In genomic region chr12:130446846-130447654, GRCh38 we compare ENCODE assay signal across 22 cellular contexts.
DNase-seq lines count a peak whose midpoint lies in the region; ATAC-seq and TF ChIP-seq lines count a peak whose summit lies in the region.
"Had no signal": no experiment of that assay in that cellular context is flagged by ENCODE, and none has a peak within 500 bp of the region (broad histone marks: within the 10 kb centered on the region; RNA-seq: fewer than 3 reads in every experiment).

No MANE protein-coding gene starts in this region.

- ATAC-seq in WTC11, result no peak
- ATAC-seq in CD8-positive, alpha-beta T cell, result no peak
- ATAC-seq: A549 had no signal

- H3K9ac ChIP-seq in H9 (ENCODE audit: extremely low read depth, insufficient read length, low read length), result no peak overlapping the region
- no peak overlapping the region for H3K9ac ChIP-seq in neural progenitor cell
- H3K9ac ChIP-seq in mammary epithelial cell (ENCODE audit: insufficient read depth, low read length), result no peak overlapping the region
- H3K9ac ChIP-seq: BLaER1 treated with 17β-estradiol and CSF1 and Interleukin-3, amounts not matched to agents 10 nM and 100 nM had no signal

- TF ChIP-seq CTCF in H9 (conservative IDR thresholded peaks at IDR 0.05) (no peak), WTC11 (IDR thresholded peaks at IDR 0.05) (no peak), endothelial cell (IDR thresholded peaks at IDR 0.05; ENCODE audit: unreplicated experiment) (no peak), neural progenitor cell (IDR thresholded peaks at IDR 0.05) (no peak), mammary epithelial cell (conservative IDR thresholded peaks at IDR 0.05 in 1 of 2, IDR thresholded peaks at IDR 0.05 in 1 of 2; ENCODE audit: extremely low read depth in 1 of 2, insufficient read depth in 1 of 2, low read depth in 1 of 2, low read length in 2 of 2) (no peak)
- no peak for TF ChIP-seq CTCF in CD8-positive, alpha-beta T cell (IDR thresholded peaks at IDR 0.05)

- H4K91ac ChIP-seq in H9 (ENCODE audit: insufficient read length, low read depth, low read length), result no peak overlapping the region

- no peak overlapping the region for H3K4ac ChIP-seq in H9 (ENCODE audit: low read depth, low read length)

- no peaks in the 10 kb centered on the region for H3F3A ChIP-seq in neural progenitor cell (ENCODE audit: low read depth)

- no peaks in the 10 kb centered on the region for H3K9me3 ChIP-seq in H9 (ENCODE audit: control insufficient read depth, low read depth, low read length)
- H3K9me3 ChIP-seq in neural progenitor cell (ENCODE audit: low read depth), result no peaks in the 10 kb centered on the region
- peaks cover 47% of the 10 kb centered on the region for H3K9me3 ChIP-seq in mammary epithelial cell (replicated peaks; ENCODE audit: insufficient read depth, low read length)
- no peaks in the 10 kb centered on the region for H3K9me3 ChIP-seq in CD8-positive, alpha-beta T cell (ENCODE audit: low read length)
- H3K9me3 ChIP-seq: A549, BE2C had no signal

- no peaks in the 10 kb centered on the region for H3K79me2 ChIP-seq in H9 (ENCODE audit: insufficient read depth, low read length)
- no peaks in the 10 kb centered on the region for H3K79me2 ChIP-seq in neural progenitor cell (ENCODE audit: low read depth)
- H3K79me2 ChIP-seq in mammary epithelial cell (ENCODE audit: insufficient read depth, low read length), result no peaks in the 10 kb centered on the region

- peaks cover 20% of the 10 kb centered on the region for H3K27me3 Mint-ChIP-seq in H9 (ENCODE audit: low read depth)
- H3K27me3 Mint-ChIP-seq in WTC11 (ENCODE audit: low read depth), result no peaks in the 10 kb centered on the region; the same call in 1 of the 2 replicates
- H3K27me3 Mint-ChIP-seq in endothelial cell (ENCODE audit: unreplicated experiment), result peaks cover 9% of the 10 kb centered on the region
- peaks cover 5% of the 10 kb centered on the region for H3K27me3 Mint-ChIP-seq in neural progenitor cell (ENCODE audit: insufficient read depth, low read depth)
- no peaks in the 10 kb centered on the region for H3K27me3 Mint-ChIP-seq in CD8-positive, alpha-beta T cell (ENCODE audit: low read depth)
- H3K27me3 Mint-ChIP-seq: CD4-positive, alpha-beta T cell had no signal

- intact Hi-C loops in mammary epithelial cell (cut with micrococcal nuclease), result no loop called here
- intact Hi-C loops in CD8-positive, alpha-beta T cell (cut with DNase I, micrococcal nuclease), result no loop called here

- H4K8ac ChIP-seq in H9 (replicated peaks; ENCODE audit: insufficient read length, low read depth, low read length), result no peak overlapping the region

- H2AK5ac ChIP-seq in H9 (ENCODE audit: insufficient read length, low read length), result no peak overlapping the region

- H3K27ac ChIP-seq in H9 (ENCODE audit: insufficient read length, low read depth, low read length), result no peak overlapping the region
- no peak overlapping the region for H3K27ac ChIP-seq in neural progenitor cell
- H3K27ac ChIP-seq in mammary epithelial cell (ENCODE audit: insufficient read depth, low read depth, low read length), result no peak overlapping the region
- no peak overlapping the region for H3K27ac ChIP-seq in caudate nucleus (ENCODE audit: low read depth, low read length)
- no peak overlapping the region for H3K27ac ChIP-seq in CD8-positive, alpha-beta T cell (ENCODE audit: low read depth, low read length)
- H3K27ac ChIP-seq: A549; BLaER1 treated with 17β-estradiol and CSF1 and Interleukin-3, amounts not matched to agents 10 nM and 100 nM had no signal

- no peak overlapping the region for H2BK20ac ChIP-seq in H9 (ENCODE audit: low read depth, low read length, poor library complexity, severe bottlenecking)

- H2BK120ac ChIP-seq in H9 (ENCODE audit: low read depth, low read length, poor library complexity, severe bottlenecking), result no peak overlapping the region

- H3K4me1 ChIP-seq in H9 (ENCODE audit: insufficient read depth, low read length), result 0 out of 2 replicates have a peak, but pooled peaks cover 4% of the 10 kb centered on the region
- H3K4me1 ChIP-seq in neural progenitor cell, result no peaks in the 10 kb centered on the region
- no peaks in the 10 kb centered on the region for H3K4me1 ChIP-seq in mammary epithelial cell (ENCODE audit: insufficient read depth, low read length)
- H3K4me1 ChIP-seq in CD8-positive, alpha-beta T cell (ENCODE audit: insufficient read depth, low read length), result no peaks in the 10 kb centered on the region
- H3K4me1 ChIP-seq: A549; BE2C; BLaER1 treated with 17β-estradiol and CSF1 and Interleukin-3, amounts not matched to agents 10 nM and 100 nM had no signal

- H2BK12ac ChIP-seq in H9 (ENCODE audit: insufficient read length, low read depth, low read length), result no peak overlapping the region

- H3K4me3 ChIP-seq in neural progenitor cell (no peak overlapping the region), mammary epithelial cell (replicated peaks in 1 of 3; ENCODE audit: insufficient read depth in 1 of 3, low read depth in 2 of 3, low read length in 3 of 3) (no peak overlapping the region)
- H3K4me3 ChIP-seq in CD8-positive, alpha-beta T cell (ENCODE audit: low read depth, low read length), result no peak overlapping the region
- H3K4me3 ChIP-seq: A549; BLaER1 treated with 17β-estradiol and CSF1 and Interleukin-3, amounts not matched to agents 10 nM and 100 nM had no signal

- H3K27ac Mint-ChIP-seq in H9 (peak overlapping the region in 2 of 3 experiments; percentile 34 to 57; a peak in 1 of 7 replicates), WTC11 (no peak overlapping the region), endothelial cell (ENCODE audit: unreplicated experiment) (no peak overlapping the region), neural progenitor cell (peak overlapping the region; percentile 8)
- no peak overlapping the region for H3K27ac Mint-ChIP-seq in CD8-positive, alpha-beta T cell
- H3K27ac Mint-ChIP-seq: CD14-positive monocyte; CD4-positive, alpha-beta T cell had no signal

- H3K79me1 ChIP-seq in H9 (ENCODE audit: insufficient read depth, low read depth, low read length, poor library complexity, severe bottlenecking), result no peaks in the 10 kb centered on the region

- BruUV-seq in mammary epithelial cell (replicated peaks; lab: Mats Ljungman, UMichigan), result no TSS peak

- H3K4me1 Mint-ChIP-seq in H9 (peaks cover 4 to 8% of the 10 kb centered on the region in 2 experiments; a peak in 3 of 4 replicates), WTC11 (no peaks in the 10 kb centered on the region; the same call in 1 of the 2 replicates), endothelial cell (ENCODE audit: unreplicated experiment) (no peaks in the 10 kb centered on the region), neural progenitor cell (no peaks in the 10 kb centered on the region)
- no peaks in the 10 kb centered on the region for H3K4me1 Mint-ChIP-seq in CD8-positive, alpha-beta T cell (ENCODE audit: low read depth)
- H3K4me1 Mint-ChIP-seq: CD14-positive monocyte had no signal

- H3K4me3 Mint-ChIP-seq in H9 (no peak overlapping the region), WTC11 (no peak overlapping the region), endothelial cell (ENCODE audit: unreplicated experiment) (peak overlapping the region; percentile 35), neural progenitor cell (no peak overlapping the region)
- no peak overlapping the region for H3K4me3 Mint-ChIP-seq in CD8-positive, alpha-beta T cell
- H3K4me3 Mint-ChIP-seq: CD14-positive monocyte; CD4-positive, alpha-beta T cell had no signal

- CTCF ChIA-PET in WTC11 (lab: Charles Lee) (no interaction called here), mammary epithelial cell (lab: Charles Lee; ENCODE audit: low non-redundant PET) (no interaction called here)
- CTCF ChIA-PET in CD8-positive, alpha-beta T cell (lab: Charles Lee), result no interaction called here

- in situ Hi-C loops in mammary epithelial cell (cut with MboI; ENCODE audit: low sequenced_read_pairs in 2 of 2), result no loop called here

- no peak overlapping the region for H4K5ac ChIP-seq in H9 (ENCODE audit: insufficient read length, low read depth, low read length)

- DNase-seq in H9 (no peak), WTC11 (ENCODE audit: low spot score) (no peak), endothelial cell (ENCODE audit: low spot score) (no peak), neural progenitor cell (ENCODE audit: low spot score) (no peak), mammary epithelial cell (no peak), caudate nucleus (lab: John Stamatoyannopoulos, UW) (no peak)
- DNase-seq in CD8-positive, alpha-beta T cell, result no peak
- DNase-seq: 8988T; ACHN; AML-193; BE2C; Calu3; CD4-positive, alpha-beta T cell; COR-L47; DMS53; DMS79 treated with DMSO at 0.1 percent for 48 hours; GF-D8; GOT3; HCEC 1CT had no signal

- H3K18ac ChIP-seq in H9 (ENCODE audit: insufficient read length, low read depth, low read length), result no peak overlapping the region

- H3K27me3 ChIP-seq in H9 (ENCODE audit: insufficient read depth, low read length) (no peaks in the 10 kb centered on the region), neural progenitor cell (no peaks in the 10 kb centered on the region), mammary epithelial cell (ENCODE audit: insufficient read depth, low read length) (no peaks in the 10 kb centered on the region)
- no peaks in the 10 kb centered on the region for H3K27me3 ChIP-seq in CD8-positive, alpha-beta T cell (ENCODE audit: insufficient read depth, low read length)
- H3K27me3 ChIP-seq: BE2C; BLaER1 treated with 17β-estradiol and CSF1 and Interleukin-3, amounts not matched to agents 10 nM and 100 nM had no signal

- H2BK5ac ChIP-seq in H9 (ENCODE audit: insufficient read length, low read length), result no peak overlapping the region

- no peak overlapping the region for H3T11ph ChIP-seq in H9 (ENCODE audit: low read length)

- H3K9me3 Mint-ChIP-seq in H9 (peaks cover 3% of the 10 kb centered on the region in 2 experiments; a peak in 2 of 5 replicates), WTC11 (peaks cover 16% of the 10 kb centered on the region), endothelial cell (ENCODE audit: unreplicated experiment) (peaks cover 14% of the 10 kb centered on the region), neural progenitor cell (no peaks in the 10 kb centered on the region)
- no peaks in the 10 kb centered on the region for H3K9me3 Mint-ChIP-seq in CD8-positive, alpha-beta T cell
- H3K9me3 Mint-ChIP-seq: CD4-positive, alpha-beta T cell had no signal

- H3K4me2 ChIP-seq in H9 (ENCODE audit: insufficient read depth, insufficient read length, low read length) (no peak overlapping the region), neural progenitor cell (no peak overlapping the region), mammary epithelial cell (ENCODE audit: insufficient read depth, low read depth, low read length) (no peak overlapping the region)
- H3K4me2 ChIP-seq: A549; BLaER1 treated with 17β-estradiol and CSF1 and Interleukin-3, amounts not matched to agents 10 nM and 100 nM had no signal

- H4K20me1 ChIP-seq in H9 (ENCODE audit: control insufficient read depth, insufficient read depth, insufficient read length) (peaks cover 2% of the 10 kb centered on the region), neural progenitor cell (ENCODE audit: low read depth) (no peaks in the 10 kb centered on the region), mammary epithelial cell (ENCODE audit: insufficient read depth, low read length) (no peaks in the 10 kb centered on the region)

- H3K14ac ChIP-seq in H9 (ENCODE audit: insufficient read depth, low read length), result no peak overlapping the region; the same call in 1 of the 2 replicates

- H2BK15ac ChIP-seq in H9 (ENCODE audit: low read depth, low read length), result no peak overlapping the region

- no peaks in the 10 kb centered on the region for H3K36me3 Mint-ChIP-seq in H9 (ENCODE audit: insufficient read depth in 1 of 3, low read depth in 3 of 3)
- H3K36me3 Mint-ChIP-seq in WTC11, result no peaks in the 10 kb centered on the region
- peaks cover 16% of the 10 kb centered on the region for H3K36me3 Mint-ChIP-seq in endothelial cell (ENCODE audit: low read depth, unreplicated experiment)
- peaks cover 4% of the 10 kb centered on the region for H3K36me3 Mint-ChIP-seq in neural progenitor cell
- H3K36me3 Mint-ChIP-seq in CD8-positive, alpha-beta T cell, result no peaks in the 10 kb centered on the region
- H3K36me3 Mint-ChIP-seq: CD14-positive monocyte had no signal

- no CpG with 5 or more reads among the region's 32 CpGs for WGBS in H9 (ENCODE audit: extremely low coverage, insufficient read length, low lambda C conversion rate)
- WGBS in mammary epithelial cell (ENCODE audit: low coverage, missing lambda C conversion rate), result 77% methylated on average over 15 of the region's 32 CpGs

- dilution Hi-C loops in mammary epithelial cell (cut with HindIII; ENCODE audit: low sequenced_read_pairs), result loop anchor here (5.0 to 10.0 kb wide), 2 partner anchors 48 to 220 kb away; no protein-coding TSS in a partner anchor

- H3K23me2 ChIP-seq in H9 (ENCODE audit: insufficient read length, low read depth, low read length, poor library complexity, severe bottlenecking), result no peaks in the 10 kb centered on the region

- H3K56ac ChIP-seq in H9 (ENCODE audit: insufficient read length, low read depth, low read length), result no peak overlapping the region

- no peak overlapping the region for H3K23ac ChIP-seq in H9 (ENCODE audit: insufficient read length, low read depth, low read length)

- no peaks in the 10 kb centered on the region for H3K36me3 ChIP-seq in neural progenitor cell
- H3K36me3 ChIP-seq in mammary epithelial cell (ENCODE audit: insufficient read depth, low read length), result no peaks in the 10 kb centered on the region
- H3K36me3 ChIP-seq in CD8-positive, alpha-beta T cell (ENCODE audit: insufficient read depth, low read length), result no peaks in the 10 kb centered on the region
- H3K36me3 ChIP-seq: BLaER1 treated with 17β-estradiol and CSF1 and Interleukin-3, amounts not matched to agents 10 nM and 100 nM had no signal

- H2AFZ ChIP-seq in H9 (ENCODE audit: low read length) (no peak overlapping the region), neural progenitor cell (replicated peaks) (no peak overlapping the region), mammary epithelial cell (ENCODE audit: low read depth, low read length) (no peak overlapping the region)

- POLR2A ChIA-PET in WTC11 (lab: Charles Lee), result no interaction called here
- POLR2A ChIA-PET in CD8-positive, alpha-beta T cell (lab: Charles Lee), result no interaction called here

Comparison
In these comparisons a context has a peak if more than half of its experiments do, and no peak if none do; other contexts are left out.
1. H3K27ac Mint-ChIP-seq: peak in H9 (2 of 3) and neural progenitor cell (single experiment); none in WTC11 (single experiment), endothelial cell (single experiment) and CD8-positive, alpha-beta T cell (single experiment).